Comparison of ENCODE assay signal across 20 cellular contexts in genomic region chr19:10830941-10831779, GRCh38. TPM values are rescaled to one million over a fixed set of nuclear protein-coding genes. Genes with fewer than 3 reads are reported as not detected.
DNase-seq lines count a peak whose midpoint lies in the region; ATAC-seq, FAIRE-seq and TF ChIP-seq lines count a peak whose summit lies in the region.
"Had no signal": no experiment of that assay in that cellular context is flagged by ENCODE, and none has a peak within 500 bp of the region (broad histone marks: within the 10 kb centered on the region; RNA-seq: fewer than 3 reads in every experiment).

No MANE protein-coding gene starts in this region.

- H4K91ac ChIP-seq in mesenchymal stem cell (ENCODE audit: low read length), result no peak overlapping the region

- no peak overlapping the region for H3K27ac ChIP-seq in K562 (ENCODE audit: extremely low read depth, low read depth, low read length)
- no peak overlapping the region for H3K27ac ChIP-seq in mesenchymal stem cell (ENCODE audit: low read length, poor library complexity, severe bottlenecking)
- no peak overlapping the region for H3K27ac ChIP-seq in A673 (ENCODE audit: low read depth, low read length, poor library complexity, severe bottlenecking)
- H3K27ac ChIP-seq: KMS-11 had no signal

- intact Hi-C loops in Caco-2 (cut with micrococcal nuclease; ENCODE audit: unreplicated experiment) (no loop called here), K562 (cut with micrococcal nuclease) (no loop called here), A673 (cut with micrococcal nuclease; ENCODE audit: unreplicated experiment) (no loop called here)
- intact Hi-C loops in activated CD4-positive, alpha-beta T cell treated with anti-CD3 and anti-CD28 coated beads for 36 hours (cut with DNase I, micrococcal nuclease), result no loop called here

- H3K4me3 ChIP-seq in Caco-2 (ENCODE audit: low read depth, low read length) (no peak overlapping the region), H7 (ENCODE audit: insufficient read depth, low read depth, low read length) (no peak overlapping the region), K562 (no peak overlapping the region), mesenchymal stem cell (ENCODE audit: insufficient read depth in 1 of 2, low read depth in 1 of 2, low read length in 2 of 2) (no peak overlapping the region), A673 (ENCODE audit: low read depth, low read length, poor library complexity, severe bottlenecking) (no peak overlapping the region)
- H3K4me3 ChIP-seq: BLaER1 treated with 17β-estradiol and CSF1 and Interleukin-3, amounts not matched to agents 10 nM and 100 nM; GM23338 had no signal

- no peak overlapping the region for H3K4me3 Mint-ChIP-seq in Caco-2 (ENCODE audit: unreplicated experiment)
- no peak overlapping the region for H3K4me3 Mint-ChIP-seq in activated CD4-positive, alpha-beta T cell treated with anti-CD3 and anti-CD28 coated beads for 36 hours
- H3K4me3 Mint-ChIP-seq: CD8-positive, alpha-beta memory T cell; GM23338; HFFc6 had no signal

- no peak for ATAC-seq in K562
- no peak for ATAC-seq in GM19455 (IDR thresholded peaks at IDR 0.05; ENCODE audit: unreplicated experiment)
- no peak for ATAC-seq in activated CD4-positive, alpha-beta T cell treated with anti-CD3 and anti-CD28 coated beads for 36 hours
- ATAC-seq: GM23338 had no signal

- BruUV-seq in Caco-2 (replicated peaks; lab: Mats Ljungman, UMichigan) (no TSS peak), K562 (replicated peaks; lab: Mats Ljungman, UMichigan) (TSS peak; percentile 52), A673 (replicated peaks; lab: Mats Ljungman, UMichigan) (no TSS peak)

- H3K36me3 ChIP-seq in Caco-2 (ENCODE audit: control insufficient read depth, insufficient read depth, low read length) (no peaks in the 10 kb centered on the region; the same call in 1 of the 2 replicates), H7 (replicated peaks; ENCODE audit: control insufficient read depth, insufficient read depth, low read length) (peaks cover 10% of the 10 kb centered on the region), K562 (ENCODE audit: control insufficient read depth, insufficient read depth, low read length) (peaks cover 75% of the 10 kb centered on the region; the same call in 2 of the 3 replicates), mesenchymal stem cell (ENCODE audit: control insufficient read depth in 1 of 2, insufficient read depth in 2 of 2, low read depth in 1 of 2, low read length in 2 of 2) (peaks cover 63 to 79% of the 10 kb centered on the region in 2 experiments), A673 (ENCODE audit: insufficient read depth, low read length, poor library complexity, severe bottlenecking) (peaks cover 13% of the 10 kb centered on the region)

- WGBS in K562 (ENCODE audit: insufficient coverage, low coverage, missing lambda C conversion rate), result 98% methylated on average over 20 of the region's 32 CpGs
- WGBS in mesenchymal stem cell, result 97% methylated on average over 24 of the region's 32 CpGs

- no peak overlapping the region for H3K4me2 ChIP-seq in K562 (ENCODE audit: insufficient read depth, low read length)
- H3K4me2 ChIP-seq in mesenchymal stem cell (ENCODE audit: low read length, poor library complexity, severe bottlenecking), result no peak overlapping the region
- H3K4me2 ChIP-seq: BLaER1 treated with 17β-estradiol and CSF1 and Interleukin-3, amounts not matched to agents 10 nM and 100 nM; GM23338; KMS-11 had no signal

- no peaks in the 10 kb centered on the region for H3K27me3 ChIP-seq in Caco-2 (replicated peaks; ENCODE audit: control insufficient read depth, insufficient read depth, low read length)
- H3K27me3 ChIP-seq in H7 (ENCODE audit: control insufficient read depth, insufficient read depth, low read length), result no peaks in the 10 kb centered on the region
- no peaks in the 10 kb centered on the region for H3K27me3 ChIP-seq in K562 (ENCODE audit: control insufficient read depth in 2 of 2, insufficient read depth in 2 of 2, low read length in 2 of 2)
- no peaks in the 10 kb centered on the region for H3K27me3 ChIP-seq in mesenchymal stem cell (ENCODE audit: control insufficient read depth in 1 of 2, insufficient read depth in 1 of 2, low read length in 2 of 2)
- H3K27me3 ChIP-seq in A673 (replicated peaks; ENCODE audit: insufficient read depth, low read depth, low read length, poor library complexity), result no peaks in the 10 kb centered on the region
- H3K27me3 ChIP-seq: BLaER1 treated with 17β-estradiol and CSF1 and Interleukin-3, amounts not matched to agents 10 nM and 100 nM had no signal

- no peak overlapping the region for H2BK120ac ChIP-seq in mesenchymal stem cell (ENCODE audit: low read depth, low read length)

- CTCF ChIA-PET in Caco-2 (lab: Charles Lee) (no interaction called here), K562 (lab: Yijun Ruan, JAX; ENCODE audit: low intra/inter-chr PET ratio) (no interaction called here), A673 (lab: Charles Lee) (no interaction called here)
- CTCF ChIA-PET in activated CD4-positive, alpha-beta T cell treated with anti-CD3 and anti-CD28 coated beads for 36 hours (lab: Charles Lee), result interaction anchor here (0.5 to 0.7 kb wide), 2 partner anchors 24 to 50 kb away, joined by 3 to 4 read pairs; no protein-coding TSS in a partner anchor

- H2AK5ac ChIP-seq in mesenchymal stem cell (ENCODE audit: low read length, severe bottlenecking), result no peak overlapping the region

- H4K8ac ChIP-seq in mesenchymal stem cell (ENCODE audit: low read length), result peak overlapping the region; percentile 12

- no peak overlapping the region for H3K18ac ChIP-seq in mesenchymal stem cell (ENCODE audit: low read depth in 1 of 2, low read length in 2 of 2)

- in situ Hi-C loops in K562 (cut with MboI), result no loop called here

- H2AFZ ChIP-seq in K562 (ENCODE audit: low read depth, low read length) (no peak overlapping the region), mesenchymal stem cell (ENCODE audit: low read depth, low read length) (no peak overlapping the region)
- H2AFZ ChIP-seq: GM23338 had no signal

- H3K9ac ChIP-seq in K562 (ENCODE audit: insufficient read depth in 1 of 2, low read depth in 2 of 2, low read length in 2 of 2) (peak overlapping the region in 1 of 2 experiments; percentile 40; a peak in 2 of 4 replicates), mesenchymal stem cell (ENCODE audit: low read length) (no peak overlapping the region)
- H3K9ac ChIP-seq: KMS-11 had no signal

- H3K36me3 Mint-ChIP-seq in Caco-2 (ENCODE audit: insufficient read depth, unreplicated experiment), result peaks cover 74% of the 10 kb centered on the region
- peaks cover 10% of the 10 kb centered on the region for H3K36me3 Mint-ChIP-seq in activated CD4-positive, alpha-beta T cell treated with anti-CD3 and anti-CD28 coated beads for 36 hours (ENCODE audit: low read depth)

- POLR2A ChIA-PET in Caco-2 (lab: Charles Lee) (no interaction called here), K562 (lab: Yijun Ruan, JAX) (interaction anchor here (0.6 to 7.4 kb wide), 4 partner anchors 8 to 65 kb away, joined by 4 to 58 read pairs (median 6); no protein-coding TSS in a partner anchor), A673 (lab: Charles Lee; ENCODE audit: low non-redundant PET) (no interaction called here)
- POLR2A ChIA-PET in activated CD4-positive, alpha-beta T cell treated with anti-CD3 and anti-CD28 coated beads for 36 hours (lab: Charles Lee), result no interaction called here

- TF ChIP-seq CTCF in Caco-2 (IDR thresholded peaks at IDR 0.05; ENCODE audit: insufficient read depth in 1 of 2, low read depth in 1 of 2, low read length in 1 of 2, severe bottlenecking in 1 of 2, unreplicated experiment in 1 of 2), result no peak
- TF ChIP-seq CTCF in K562 (IDR thresholded peaks at IDR 0.05 in 2 of 3, conservative IDR thresholded peaks at IDR 0.05 in 1 of 3; ENCODE audit: insufficient read depth in 2 of 3, low read depth in 1 of 3, low read length in 3 of 3), result peak in 1 of 3 experiments; percentile 10; a peak in 1 of 6 replicates
- no peak for TF ChIP-seq CTCF in A673 (conservative IDR thresholded peaks at IDR 0.05; ENCODE audit: low read depth, low read length)

- H3K27ac Mint-ChIP-seq in Caco-2 (ENCODE audit: unreplicated experiment), result peak overlapping the region; percentile 45
- H3K27ac Mint-ChIP-seq in activated CD4-positive, alpha-beta T cell treated with anti-CD3 and anti-CD28 coated beads for 36 hours, result no peak overlapping the region
- H3K27ac Mint-ChIP-seq: GM23338, HFFc6 had no signal

- H3K4me1 Mint-ChIP-seq in Caco-2 (ENCODE audit: low read depth, unreplicated experiment), result no peaks in the 10 kb centered on the region
- peaks cover 4% of the 10 kb centered on the region for H3K4me1 Mint-ChIP-seq in activated CD4-positive, alpha-beta T cell treated with anti-CD3 and anti-CD28 coated beads for 36 hours
- H3K4me1 Mint-ChIP-seq: GM23338 had no signal

- H2BK5ac ChIP-seq in mesenchymal stem cell (ENCODE audit: low read depth, low read length, poor library complexity, severe bottlenecking), result no peak overlapping the region

- H3K27me3 Mint-ChIP-seq in Caco-2 (ENCODE audit: insufficient read depth, unreplicated experiment), result no peaks in the 10 kb centered on the region
- H3K27me3 Mint-ChIP-seq in activated CD4-positive, alpha-beta T cell treated with anti-CD3 and anti-CD28 coated beads for 36 hours, result no peaks in the 10 kb centered on the region

- H3K4me1 ChIP-seq in Caco-2 (0 out of 2 replicates have a peak, but pooled peaks cover 4% of the 10 kb centered on the region), K562 (replicated peaks in 1 of 2; ENCODE audit: control insufficient read depth in 2 of 2, insufficient read depth in 2 of 2, low read length in 2 of 2) (peaks cover 4 to 55% of the 10 kb centered on the region in 2 experiments; a peak in 4 of 5 replicates), mesenchymal stem cell (ENCODE audit: control insufficient read depth, insufficient read depth, low read depth, low read length) (peaks cover 8% of the 10 kb centered on the region), A673 (ENCODE audit: insufficient read depth, low read length, poor library complexity, severe bottlenecking) (no peaks in the 10 kb centered on the region)

- H2BK15ac ChIP-seq in mesenchymal stem cell (ENCODE audit: low read depth, poor library complexity, severe bottlenecking), result no peak overlapping the region

- no peak overlapping the region for H3K4ac ChIP-seq in mesenchymal stem cell (ENCODE audit: low read depth in 1 of 2, low read length in 2 of 2)

- DNase-seq in Caco-2 (no peak), H7 (peak; percentile 57), K562 (ENCODE audit: extremely low read depth in 1 of 4, low spot score in 3 of 4) (peak in 1 of 4 experiments; percentile 22), mesenchymal stem cell (no peak), NCI-H146 (lab: John Stamatoyannopoulos, UW) (no peak), A673 (ENCODE audit: low spot score) (no peak)
- no peak for DNase-seq in activated CD4-positive, alpha-beta T cell treated with anti-CD3 and anti-CD28 coated beads for 36 hours
- DNase-seq: CD8-positive, alpha-beta memory T cell; DMS79 treated with DMSO at 0.1 percent for 48 hours; HFFc6; NCI-H1417; NCI-H2029; NCI-H510A; NCI-H748 treated with DMSO at 0.1 percent for 48 hours; NK-92 treated with Interleukin-12 subunit alpha and Interleukin-12 subunit beta, amount 100 ng/mL, for 24 hours; SIG-M5 had no signal

- no peak overlapping the region for H2BK12ac ChIP-seq in mesenchymal stem cell (ENCODE audit: low read length in 2 of 2)

- H4K20me1 ChIP-seq in K562 (replicated peaks; ENCODE audit: control insufficient read depth, insufficient read depth, low read length), result peaks cover 7% of the 10 kb centered on the region; the same call in 1 of the 2 replicates

- no peak for TF ChIP-seq POLR2A in K562 (conservative IDR thresholded peaks at IDR 0.05)

- TF ChIP-seq EP300 in K562 (IDR thresholded peaks at IDR 0.05; ENCODE audit: low read length), result no peak

- H3K79me1 ChIP-seq in mesenchymal stem cell (replicated peaks; ENCODE audit: low read length, poor library complexity, severe bottlenecking), result peaks cover 28% of the 10 kb centered on the region

- FAIRE-seq in K562 (lab: Jason Lieb, UNC), result no peak

- H3K79me2 ChIP-seq in K562 (ENCODE audit: control insufficient read depth, insufficient read depth, low read length), result peaks cover 7% of the 10 kb centered on the region; the same call in 2 of the 3 replicates

- H3K9me3 ChIP-seq in Caco-2 (no peaks in the 10 kb centered on the region), K562 (replicated peaks; ENCODE audit: control insufficient read depth, insufficient read depth, low read depth, low read length) (no peaks in the 10 kb centered on the region), mesenchymal stem cell (ENCODE audit: control insufficient read depth, low read length) (no peaks in the 10 kb centered on the region), A673 (ENCODE audit: low read depth, low read length, poor library complexity, severe bottlenecking) (no peaks in the 10 kb centered on the region)
- H3K9me3 ChIP-seq: BLaER1 treated with 17β-estradiol and CSF1 and Interleukin-3, amounts not matched to agents 10 nM and 100 nM had no signal

- H3K14ac ChIP-seq in mesenchymal stem cell (ENCODE audit: low read length in 2 of 2), result no peak overlapping the region

- H3K9me1 ChIP-seq in K562 (ENCODE audit: control insufficient read depth, insufficient read depth, low read length), result no peaks in the 10 kb centered on the region

- no peaks in the 10 kb centered on the region for H3K9me3 Mint-ChIP-seq in Caco-2 (ENCODE audit: unreplicated experiment)
- H3K9me3 Mint-ChIP-seq in activated CD4-positive, alpha-beta T cell treated with anti-CD3 and anti-CD28 coated beads for 36 hours (ENCODE audit: low read depth), result no peaks in the 10 kb centered on the region

- no peak overlapping the region for H3K23ac ChIP-seq in mesenchymal stem cell (ENCODE audit: low read length in 2 of 2)

- no peak for TF ChIP-seq RAD21 in K562 (CRISPR knock-in tag; conservative IDR thresholded peaks at IDR 0.05 in 1 of 2, IDR thresholded peaks at IDR 0.05 in 1 of 2)

RNA-seq across cellular contexts. Expression of gene TMED1, which starts 4.9 kb away (rescaled TPM):
- total RNA-seq in Caco-2 (2022) (38.2 and 41.4 TPM in 2 replicates), K562 (2014; rRNA removed) (28.1 and 34.4 TPM in 2 replicates), K562 (2014; rRNA removed; fragmentation: Illumina TruSeq; extraction: Trizol) (7.4 and 8.0 TPM in 2 replicates), K562 (2015; rRNA removed; fragmentation: Illumina TruSeq; extraction: Trizol) (22.7 and 23.5 TPM in 2 replicates), K562 (2021) (25.5 and 28.2 TPM in 2 replicates), A673 (2021) (23.1 and 27.3 TPM in 2 replicates)
- 49.5 and 50.3 TPM in 2 replicates for total RNA-seq in H7 (2014; rRNA removed; shearing (Covaris generic))
- total RNA-seq in K562 (2011; cell fraction: chromatin; rRNA removed; ENCODE audit: low replicate concordance), result 12.5 and 36.8 TPM in 2 replicates
- total RNA-seq in K562 (2011; cell fraction: nucleolus; rRNA removed), result 63.2 and 77.4 TPM in 2 replicates
- 32.4 and 49.3 TPM in 2 replicates for total RNA-seq in K562 (2011; cell fraction: nucleoplasm; rRNA removed)
- polyA plus RNA-seq in K562 (2011; rRNA removed) (26.1 and 27.9 TPM in 2 replicates), K562 (2014; fragmentation: Illumina TruSeq; extraction: Trizol) (9.6 and 18.6 TPM in 2 replicates), K562 (2014; fragmentation: Nextera tagmentation; extraction: Ambion mirVana) (1 to 10 TPM in 1 of 2 experiments, under 1 TPM in 1; 0.86 to 5.9 TPM), K562 (2014; rRNA removed) (29.3 and 30.2 TPM in 2 replicates)
- 33.2 and 47.1 TPM in 2 replicates for polyA plus RNA-seq in K562 (2011; cell fraction: cytosol; rRNA removed)
- polyA plus RNA-seq in K562 (2011; cell fraction: nucleus; rRNA removed), result 10.9 and 12.8 TPM in 2 replicates
- 28.9 and 42.7 TPM in 2 replicates for polyA plus RNA-seq in K562 (2012)
- 11.8 and 20.7 TPM in 2 replicates for polyA minus RNA-seq in K562 (2011; rRNA and poly(A)+ RNA removed)
- polyA minus RNA-seq in K562 (2011; cell fraction: cytosol; rRNA and poly(A)+ RNA removed), result 14.7 and 14.8 TPM in 2 replicates
- 4.3 and 6.6 TPM in 2 replicates for polyA minus RNA-seq in K562 (2011; cell fraction: nucleus; rRNA and poly(A)+ RNA removed)
- polyA plus RNA-seq in mesenchymal stem cell (2013, experiment 1 of 2), result 28.5 TPM
- polyA plus RNA-seq in mesenchymal stem cell (2013, experiment 2 of 2), result 29.7 TPM
- total RNA-seq in activated CD4-positive, alpha-beta T cell treated with anti-CD3 and anti-CD28 coated beads for 36 hours, result 10 to 100 TPM in 1 of 2 experiments, 1 to 10 TPM in 1; 8.7 to 15.3 TPM

RNA-seq across cellular contexts. Expression of gene C19orf38, which starts 17.1 kb away (rescaled TPM):
- 0.61 and 1.1 TPM in 2 replicates for total RNA-seq in Caco-2 (2022)
- total RNA-seq in H7 (2014; rRNA removed; shearing (Covaris generic)), result 0.59 and 5.0 TPM in 2 replicates
- total RNA-seq in K562 (2011; cell fraction: chromatin; rRNA removed; ENCODE audit: low replicate concordance), result 0.83 TPM in 1 of 2 replicates, not detected in the other
- total RNA-seq in K562 (2011; cell fraction: nucleolus; rRNA removed), result 0.50 TPM in 1 of 2 replicates, not detected in the other
- not detected in 2 replicates for total RNA-seq in K562 (2011; cell fraction: nucleoplasm; rRNA removed)
- 0.16 TPM in 1 of 2 replicates, not detected in the other for total RNA-seq in K562 (2014; rRNA removed)
- total RNA-seq in K562 (2014; rRNA removed; fragmentation: Illumina TruSeq; extraction: Trizol), result not detected in 2 replicates
- total RNA-seq in K562 (2015; rRNA removed; fragmentation: Illumina TruSeq; extraction: Trizol), result not detected in 2 replicates
- 0.18 and 0.29 TPM in 2 replicates for total RNA-seq in K562 (2021)
- 0.14 and 0.31 TPM in 2 replicates for polyA plus RNA-seq in K562 (2011; rRNA removed)
- polyA plus RNA-seq in K562 (2011; cell fraction: cytosol; rRNA removed), result 0.19 and 0.22 TPM in 2 replicates
- polyA plus RNA-seq in K562 (2011; cell fraction: nucleus; rRNA removed), result 0.10 and 0.34 TPM in 2 replicates
- 0.27 and 0.40 TPM in 2 replicates for polyA plus RNA-seq in K562 (2012)
- not detected in 2 replicates for polyA plus RNA-seq in K562 (2014; fragmentation: Illumina TruSeq; extraction: Trizol)
- polyA plus RNA-seq in K562 (2014; fragmentation: Nextera tagmentation; extraction: Ambion mirVana), result not detected
- 0.53 TPM in 1 of 2 replicates, not detected in the other for polyA plus RNA-seq in K562 (2014; rRNA removed)
- polyA minus RNA-seq in K562 (2011; rRNA and poly(A)+ RNA removed), result not detected in 2 replicates
- polyA minus RNA-seq in K562 (2011; cell fraction: cytosol; rRNA and poly(A)+ RNA removed), result not detected in 2 replicates
- polyA minus RNA-seq in K562 (2011; cell fraction: nucleus; rRNA and poly(A)+ RNA removed), result 0.27 and 0.56 TPM in 2 replicates
- polyA plus RNA-seq in mesenchymal stem cell (2013, experiment 1 of 2), result not detected
- not detected for polyA plus RNA-seq in mesenchymal stem cell (2013, experiment 2 of 2)
- total RNA-seq in A673 (2021), result not detected in 2 replicates
- total RNA-seq in activated CD4-positive, alpha-beta T cell treated with anti-CD3 and anti-CD28 coated beads for 36 hours, result 1 to 10 TPM; 2.7 to 3.6 TPM
- total RNA-seq: GM23338 had no signal
- polyA plus RNA-seq: CD8-positive, alpha-beta memory T cell had no signal

RNA-seq across cellular contexts. Expression of gene CARM1, which starts 40.2 kb away (rescaled TPM):
- total RNA-seq in Caco-2 (2022) (97.9 and 98.4 TPM in 2 replicates), K562 (2014; rRNA removed) (31.9 and 41.8 TPM in 2 replicates), K562 (2014; rRNA removed; fragmentation: Illumina TruSeq; extraction: Trizol) (14.1 and 18.6 TPM in 2 replicates), K562 (2015; rRNA removed; fragmentation: Illumina TruSeq; extraction: Trizol) (25.2 and 27.1 TPM in 2 replicates), K562 (2021) (86.0 and 86.3 TPM in 2 replicates), A673 (2021) (78.7 and 81.5 TPM in 2 replicates)
- 117 and 151 TPM in 2 replicates for total RNA-seq in H7 (2014; rRNA removed; shearing (Covaris generic))
- 50.4 and 92.7 TPM in 2 replicates for total RNA-seq in K562 (2011; cell fraction: chromatin; rRNA removed; ENCODE audit: low replicate concordance)
- 57.5 and 60.4 TPM in 2 replicates for total RNA-seq in K562 (2011; cell fraction: nucleolus; rRNA removed)
- total RNA-seq in K562 (2011; cell fraction: nucleoplasm; rRNA removed), result 52.4 and 52.6 TPM in 2 replicates
- polyA plus RNA-seq in K562 (2011; rRNA removed) (29.7 and 54.8 TPM in 2 replicates), K562 (2014; fragmentation: Illumina TruSeq; extraction: Trizol) (59.8 and 73.9 TPM in 2 replicates), K562 (2014; fragmentation: Nextera tagmentation; extraction: Ambion mirVana) (under 1 TPM; 0.36 to 0.65 TPM), K562 (2014; rRNA removed) (49.1 and 56.5 TPM in 2 replicates)
- 39.1 and 73.7 TPM in 2 replicates for polyA plus RNA-seq in K562 (2011; cell fraction: cytosol; rRNA removed)
- polyA plus RNA-seq in K562 (2011; cell fraction: nucleus; rRNA removed), result 61.7 and 77.2 TPM in 2 replicates
- polyA plus RNA-seq in K562 (2012), result 54.2 and 71.7 TPM in 2 replicates
- polyA minus RNA-seq in K562 (2011; rRNA and poly(A)+ RNA removed), result 20.6 and 23.7 TPM in 2 replicates
- 32.6 and 45.6 TPM in 2 replicates for polyA minus RNA-seq in K562 (2011; cell fraction: cytosol; rRNA and poly(A)+ RNA removed)
- 13.1 and 18.4 TPM in 2 replicates for polyA minus RNA-seq in K562 (2011; cell fraction: nucleus; rRNA and poly(A)+ RNA removed)
- 83.5 TPM for polyA plus RNA-seq in mesenchymal stem cell (2013, experiment 1 of 2)
- polyA plus RNA-seq in mesenchymal stem cell (2013, experiment 2 of 2), result 82.1 TPM
- 10 to 100 TPM; 82.3 to 96.8 TPM for total RNA-seq in activated CD4-positive, alpha-beta T cell treated with anti-CD3 and anti-CD28 coated beads for 36 hours
